Comparison of ENCODE assay signal across 11 cellular contexts in the genomic region with DNA sequence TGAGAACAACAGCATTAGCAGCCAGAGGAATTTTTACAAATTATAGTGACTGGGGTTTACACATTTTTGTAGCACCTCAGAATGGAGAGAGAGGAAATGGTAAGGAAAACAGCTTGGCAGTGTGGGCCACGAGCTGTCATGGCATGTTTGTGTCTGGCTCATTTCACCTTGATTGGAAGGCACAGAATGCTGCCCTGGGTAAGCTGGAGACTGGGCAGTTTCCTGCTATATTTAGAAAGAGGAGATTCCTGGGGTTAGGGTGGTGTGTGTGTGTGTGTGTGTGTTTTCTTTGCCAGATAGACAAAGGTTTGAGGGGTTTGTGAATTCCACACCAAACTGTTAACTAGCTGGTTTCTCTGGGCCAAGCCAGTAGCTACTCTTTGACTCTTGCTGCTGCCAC. TPM values are rescaled to one million over a fixed set of nuclear protein-coding genes. Genes with fewer than 3 reads are reported as not detected.
A peak's percentile ranks its signal among the peaks of the same experiment; 100 is the strongest.
DNase-seq lines count a peak whose midpoint lies in the region; ATAC-seq lines count a peak whose summit lies in the region.
"Had no signal": no experiment of that assay in that cellular context is flagged by ENCODE, and none has a peak within 500 bp of the region (broad histone marks: within the 10 kb centered on the region; RNA-seq: fewer than 3 reads in every experiment).

No MANE protein-coding gene starts in this region.

- H3K36me3 Mint-ChIP-seq in T-helper 2 cell treated with Interferon-gamma antibody and Interleukin-4, amounts not matched to agents 5 μg/mL and 100 μg/mL, for 36 hours (ENCODE audit: low read depth), result peaks cover 8% of the 10 kb centered on the region
- peaks cover 10% of the 10 kb centered on the region for H3K36me3 Mint-ChIP-seq in central memory CD8-positive, alpha-beta T cell (ENCODE audit: insufficient read depth)
- peaks cover 8% of the 10 kb centered on the region for H3K36me3 Mint-ChIP-seq in stimulated activated effector memory CD8-positive, alpha-beta T cell treated with anti-CD3 and anti-CD28 coated beads, Interleukin-12 subunit alpha, Interleukin-12 subunit beta, amount 100 ng/mL, for 72 hours
- no peaks in the 10 kb centered on the region for H3K36me3 Mint-ChIP-seq in activated CD4-positive, alpha-beta memory T cell treated with anti-CD3 and anti-CD28 coated beads for 36 hours

- ATAC-seq in central memory CD8-positive, alpha-beta T cell (replicated peaks; ENCODE audit: extremely low read depth, poor library complexity, severe bottlenecking), result no peak
- no peak for ATAC-seq in stimulated activated effector memory CD8-positive, alpha-beta T cell treated with anti-CD3 and anti-CD28 coated beads, Interleukin-12 subunit alpha, Interleukin-12 subunit beta, amount 100 ng/mL, for 72 hours
- ATAC-seq in HG03469 (IDR thresholded peaks at IDR 0.05; ENCODE audit: unreplicated experiment), result no peak
- ATAC-seq in GM18858 (IDR thresholded peaks at IDR 0.05; ENCODE audit: unreplicated experiment), result no peak

- intact Hi-C loops in activated CD4-positive, alpha-beta memory T cell treated with anti-CD3 and anti-CD28 coated beads for 36 hours (cut with micrococcal nuclease), result loop anchor here (10.0 kb wide), 1 partner anchor 656 kb away; no protein-coding TSS in a partner anchor

- no peak for DNase-seq in T-helper 2 cell treated with Interferon-gamma antibody and Interleukin-4, amounts not matched to agents 5 μg/mL and 100 μg/mL, for 36 hours (ENCODE audit: low spot score)
- DNase-seq in T-helper 2 cell (no peak), islet precursor cell (peak; percentile 71)
- no peak for DNase-seq in central memory CD8-positive, alpha-beta T cell (ENCODE audit: low spot score in 2 of 2)
- no peak for DNase-seq in stimulated activated effector memory CD8-positive, alpha-beta T cell treated with anti-CD3 and anti-CD28 coated beads, Interleukin-12 subunit alpha, Interleukin-12 subunit beta, amount 100 ng/mL, for 72 hours (ENCODE audit: low spot score in 2 of 2)
- no peak for DNase-seq in activated CD4-positive, alpha-beta memory T cell treated with anti-CD3 and anti-CD28 coated beads for 36 hours
- DNase-seq: NCI-H1930, Peyer's patch, upper lobe of left lung had no signal

- no peak overlapping the region for H3K4me3 Mint-ChIP-seq in T-helper 2 cell treated with Interferon-gamma antibody and Interleukin-4, amounts not matched to agents 5 μg/mL and 100 μg/mL, for 36 hours
- peak overlapping the region; percentile 33 for H3K4me3 Mint-ChIP-seq in central memory CD8-positive, alpha-beta T cell
- H3K4me3 Mint-ChIP-seq in stimulated activated effector memory CD8-positive, alpha-beta T cell treated with anti-CD3 and anti-CD28 coated beads, Interleukin-12 subunit alpha, Interleukin-12 subunit beta, amount 100 ng/mL, for 72 hours, result peak overlapping the region; percentile 1
- no peak overlapping the region for H3K4me3 Mint-ChIP-seq in activated CD4-positive, alpha-beta memory T cell treated with anti-CD3 and anti-CD28 coated beads for 36 hours

- CTCF ChIA-PET in activated CD4-positive, alpha-beta memory T cell treated with anti-CD3 and anti-CD28 coated beads for 36 hours (lab: Charles Lee), result interaction anchor here (0.7 to 1.0 kb wide), 5 partner anchors 10 to 169 kb away, joined by 3 to 4 read pairs (median 3); no protein-coding TSS in a partner anchor

- H3K4me1 Mint-ChIP-seq in T-helper 2 cell treated with Interferon-gamma antibody and Interleukin-4, amounts not matched to agents 5 μg/mL and 100 μg/mL, for 36 hours (ENCODE audit: low read depth), result peaks cover 60% of the 10 kb centered on the region
- peaks cover 97% of the 10 kb centered on the region for H3K4me1 Mint-ChIP-seq in central memory CD8-positive, alpha-beta T cell
- H3K4me1 Mint-ChIP-seq in stimulated activated effector memory CD8-positive, alpha-beta T cell treated with anti-CD3 and anti-CD28 coated beads, Interleukin-12 subunit alpha, Interleukin-12 subunit beta, amount 100 ng/mL, for 72 hours, result peaks cover 92% of the 10 kb centered on the region
- peaks cover 47% of the 10 kb centered on the region for H3K4me1 Mint-ChIP-seq in activated CD4-positive, alpha-beta memory T cell treated with anti-CD3 and anti-CD28 coated beads for 36 hours (ENCODE audit: low read depth)

- peak overlapping the region; percentile 13 for H3K27ac Mint-ChIP-seq in T-helper 2 cell treated with Interferon-gamma antibody and Interleukin-4, amounts not matched to agents 5 μg/mL and 100 μg/mL, for 36 hours
- peak overlapping the region; percentile 56 for H3K27ac Mint-ChIP-seq in central memory CD8-positive, alpha-beta T cell (ENCODE audit: low read depth)
- H3K27ac Mint-ChIP-seq in stimulated activated effector memory CD8-positive, alpha-beta T cell treated with anti-CD3 and anti-CD28 coated beads, Interleukin-12 subunit alpha, Interleukin-12 subunit beta, amount 100 ng/mL, for 72 hours, result peak overlapping the region; percentile 15
- no peak overlapping the region for H3K27ac Mint-ChIP-seq in activated CD4-positive, alpha-beta memory T cell treated with anti-CD3 and anti-CD28 coated beads for 36 hours

- H3K27me3 Mint-ChIP-seq in T-helper 2 cell treated with Interferon-gamma antibody and Interleukin-4, amounts not matched to agents 5 μg/mL and 100 μg/mL, for 36 hours (ENCODE audit: low read depth), result no peaks in the 10 kb centered on the region
- H3K27me3 Mint-ChIP-seq in central memory CD8-positive, alpha-beta T cell, result no peaks in the 10 kb centered on the region
- no peaks in the 10 kb centered on the region for H3K27me3 Mint-ChIP-seq in activated CD4-positive, alpha-beta memory T cell treated with anti-CD3 and anti-CD28 coated beads for 36 hours

- POLR2A ChIA-PET in activated CD4-positive, alpha-beta memory T cell treated with anti-CD3 and anti-CD28 coated beads for 36 hours (lab: Charles Lee), result no interaction called here

- H3K9me3 Mint-ChIP-seq in T-helper 2 cell treated with Interferon-gamma antibody and Interleukin-4, amounts not matched to agents 5 μg/mL and 100 μg/mL, for 36 hours, result no peaks in the 10 kb centered on the region
- H3K9me3 Mint-ChIP-seq in central memory CD8-positive, alpha-beta T cell, result no peaks in the 10 kb centered on the region
- H3K9me3 Mint-ChIP-seq in stimulated activated effector memory CD8-positive, alpha-beta T cell treated with anti-CD3 and anti-CD28 coated beads, Interleukin-12 subunit alpha, Interleukin-12 subunit beta, amount 100 ng/mL, for 72 hours, result no peaks in the 10 kb centered on the region
- H3K9me3 Mint-ChIP-seq in activated CD4-positive, alpha-beta memory T cell treated with anti-CD3 and anti-CD28 coated beads for 36 hours, result no peaks in the 10 kb centered on the region

RNA-seq across cellular contexts. Expression of a gene that starts 9.0 kb away (rescaled TPM):
- total RNA-seq in activated CD4-positive, alpha-beta memory T cell treated with anti-CD3 and anti-CD28 coated beads for 36 hours, result 10 to 100 TPM; 16.4 to 16.9 TPM

Comparison
In these comparisons a context has a peak if more than half of its experiments do, and no peak if none do; other contexts are left out.
1. H3K4me3 Mint-ChIP-seq: peak in central memory CD8-positive, alpha-beta T cell (single experiment) and stimulated activated effector memory CD8-positive, alpha-beta T cell treated with anti-CD3 and anti-CD28 coated beads, Interleukin-12 subunit alpha, Interleukin-12 subunit beta, amount 100 ng/mL, for 72 hours (single experiment); none in T-helper 2 cell treated with Interferon-gamma antibody and Interleukin-4, amounts not matched to agents 5 μg/mL and 100 μg/mL, for 36 hours (single experiment) and activated CD4-positive, alpha-beta memory T cell treated with anti-CD3 and anti-CD28 coated beads for 36 hours (single experiment).